ENCODE assay signal across 1 cellular context in genomic region chr3:72077473-72078259, GRCh38.
TF ChIP-seq lines count a peak whose summit lies in the region.

No MANE protein-coding gene starts in this region.

TF ChIP-seq in GM12878, 131 proteins besides CTCF, POLR2A, EP300 and RAD21 (continued from another document and continues in another):
- TF ChIP-seq ATF7 (IDR thresholded peaks at IDR 0.05; ENCODE audit: low read depth) (peak; percentile 23; the same call in 1 of the 2 replicates), TCF12 (IDR thresholded peaks at IDR 0.05; ENCODE audit: low read depth, low read length) (0 out of 2 replicates have a peak, but pooled peaks have one; percentile 36), NRF1 (conservative IDR thresholded peaks at IDR 0.05; ENCODE audit: low read depth, low read length) (no peak), PRDM15 (CRISPR knock-in tag; IDR thresholded peaks at IDR 0.05) (no peak), RAD51 (IDR thresholded peaks at IDR 0.05) (no peak), ZNF687 (IDR thresholded peaks at IDR 0.05) (no peak), SUPT20H (IDR thresholded peaks at IDR 0.05; ENCODE audit: borderline replicate concordance, control insufficient read depth, low read depth, low read length) (no peak), NR2C1 (IDR thresholded peaks at IDR 0.05) (no peak), CHD4 (IDR thresholded peaks at IDR 0.05) (no peak), ZNF592 (IDR thresholded peaks at IDR 0.05) (no peak), BACH1 (IDR thresholded peaks at IDR 0.05; ENCODE audit: borderline replicate concordance) (no peak), E4F1 (IDR thresholded peaks at IDR 0.05; ENCODE audit: borderline replicate concordance, partially characterized antibody) (no peak), SIN3A (IDR thresholded peaks at IDR 0.05; ENCODE audit: low read depth, low read length) (no peak), IKZF1 (conservative IDR thresholded peaks at IDR 0.05) (no peak; the same call in none of the 2 replicates), RELB (IDR thresholded peaks at IDR 0.05; ENCODE audit: low read depth) (peak; percentile 55), CREB1 (IDR thresholded peaks at IDR 0.05; ENCODE audit: low read depth) (0 out of 2 replicates have a peak, but pooled peaks have one; percentile 17), POU2F2 (IDR thresholded peaks at IDR 0.05; ENCODE audit: borderline replicate concordance, low read depth, low read length) (no peak), MLLT1 (IDR thresholded peaks at IDR 0.05) (peak; percentile 64), NFIC (IDR thresholded peaks at IDR 0.05; ENCODE audit: low read depth, low read length) (peak; percentile 63), BCL11A (IDR thresholded peaks at IDR 0.05; ENCODE audit: low read depth, low read length) (no peak), KDM1A (IDR thresholded peaks at IDR 0.05; ENCODE audit: borderline replicate concordance) (no peak), STAT3 (IDR thresholded peaks at IDR 0.05; ENCODE audit: low read depth, low read length) (no peak), CHD2 (IDR thresholded peaks at IDR 0.05; ENCODE audit: borderline replicate concordance, low read depth, low read length) (no peak), CBX3 (IDR thresholded peaks at IDR 0.05; ENCODE audit: borderline replicate concordance, low read depth) (no peak), YY1 (IDR thresholded peaks at IDR 0.05; ENCODE audit: low read depth, low read length) (no peak), NR2F1 (conservative IDR thresholded peaks at IDR 0.05) (no peak), CBFB (IDR thresholded peaks at IDR 0.05; ENCODE audit: low read depth) (no peak), GABPA (IDR thresholded peaks at IDR 0.05; ENCODE audit: low read depth) (no peak), ZNF274 (IDR thresholded peaks at IDR 0.05; ENCODE audit: insufficient read depth, insufficient read length) (no peak), PML (IDR thresholded peaks at IDR 0.05; ENCODE audit: low read length) (no peak), EZH2 (IDR thresholded peaks at IDR 0.05; ENCODE audit: borderline replicate concordance, control insufficient read depth, low read depth, low read length) (no peak), MTA3 (IDR thresholded peaks at IDR 0.05; ENCODE audit: borderline replicate concordance, low read length) (no peak), RUNX3 (IDR thresholded peaks at IDR 0.05; ENCODE audit: low read length) (peak; percentile 45; the same call in 1 of the 2 replicates), TARDBP (IDR thresholded peaks at IDR 0.05; ENCODE audit: borderline replicate concordance) (no peak), ELK1 (IDR thresholded peaks at IDR 0.05; ENCODE audit: low read depth, low read length) (no peak), PAX8 (IDR thresholded peaks at IDR 0.05) (no peak), EGR1 (IDR thresholded peaks at IDR 0.05; ENCODE audit: borderline replicate concordance in 1 of 2, low read depth in 2 of 2, low read length in 2 of 2) (no peak), HCFC1 (IDR thresholded peaks at IDR 0.05; ENCODE audit: low read length) (no peak), RCOR1 (conservative IDR thresholded peaks at IDR 0.05; ENCODE audit: low read depth, low read length) (no peak), ZNF217 (IDR thresholded peaks at IDR 0.05) (no peak), KLF5 (IDR thresholded peaks at IDR 0.05; ENCODE audit: partially characterized antibody) (no peak)
